ENCODE assay signal across 9 cellular contexts in genomic region chr15:66617137-66618090, GRCh38. TPM values are rescaled to one million over a fixed set of nuclear protein-coding genes. Genes with fewer than 3 reads are reported as not detected.
DNase-seq lines count a peak whose midpoint lies in the region; ATAC-seq and TF ChIP-seq lines count a peak whose summit lies in the region.
"Had no signal": no experiment of that assay in that cellular context is flagged by ENCODE, and none has a peak within 500 bp of the region (broad histone marks: within the 10 kb centered on the region; RNA-seq: fewer than 3 reads in every experiment).

No MANE protein-coding gene starts in this region.

- peaks cover 3% of the 10 kb centered on the region for H3K4me1 ChIP-seq in urinary bladder (ENCODE audit: insufficient read depth)

- no peak for ATAC-seq in HG02884 (IDR thresholded peaks at IDR 0.05; ENCODE audit: unreplicated experiment)
- no peak for ATAC-seq in HG03135 (IDR thresholded peaks at IDR 0.05; ENCODE audit: unreplicated experiment)
- no peak for ATAC-seq in GM19452 (IDR thresholded peaks at IDR 0.05; ENCODE audit: unreplicated experiment)

- TF ChIP-seq CTCF in AG09319 (IDR thresholded peaks at IDR 0.05; ENCODE audit: low read depth, low read length), result no peak

- peaks cover 16% of the 10 kb centered on the region for H3K27me3 Mint-ChIP-seq in dendritic cell treated with granulocyte-macrophage colony-stimulating factor and Interleukin-4, amounts not matched to agents 40 ng/mL and 50 ng/mL, for 4 days

- DNase-seq in AG09319 (ENCODE audit: extremely low read depth, low read depth), result peak; percentile 38
- peak; percentile 87 for DNase-seq in MV-4-11 (lab: John Stamatoyannopoulos, UW)
- DNase-seq in mesenteric fat pad (ENCODE audit: low spot score), result peak; percentile 91

- no peak overlapping the region for H3K4me3 ChIP-seq in urinary bladder (ENCODE audit: low read depth, low read length)

- no peaks in the 10 kb centered on the region for H3K36me3 ChIP-seq in urinary bladder (ENCODE audit: insufficient read depth)

- no peaks in the 10 kb centered on the region for H3K36me3 Mint-ChIP-seq in dendritic cell treated with granulocyte-macrophage colony-stimulating factor and Interleukin-4, amounts not matched to agents 40 ng/mL and 50 ng/mL, for 4 days (ENCODE audit: low read depth)

- no peaks in the 10 kb centered on the region for H3K9me3 Mint-ChIP-seq in dendritic cell treated with granulocyte-macrophage colony-stimulating factor and Interleukin-4, amounts not matched to agents 40 ng/mL and 50 ng/mL, for 4 days

- peaks cover 79% of the 10 kb centered on the region for H3K4me1 Mint-ChIP-seq in dendritic cell treated with granulocyte-macrophage colony-stimulating factor and Interleukin-4, amounts not matched to agents 40 ng/mL and 50 ng/mL, for 4 days (ENCODE audit: low read depth)

- WGBS in urinary bladder, result 20% methylated on average over 15 of the region's 15 CpGs

- intact Hi-C loops in dendritic cell treated with granulocyte-macrophage colony-stimulating factor and Interleukin-4, amounts not matched to agents 40 ng/mL and 50 ng/mL, for 4 days (cut with micrococcal nuclease), result loop anchor here (1.0 to 5.0 kb wide), 2 partner anchors 157 to 235 kb away; no protein-coding TSS in a partner anchor

- H3K27ac ChIP-seq in urinary bladder (ENCODE audit: low read depth), result peak overlapping the region; percentile 93

- H3K4me3 Mint-ChIP-seq in dendritic cell treated with granulocyte-macrophage colony-stimulating factor and Interleukin-4, amounts not matched to agents 40 ng/mL and 50 ng/mL, for 4 days, result peak overlapping the region; percentile 45

- H3K27ac Mint-ChIP-seq in dendritic cell treated with granulocyte-macrophage colony-stimulating factor and Interleukin-4, amounts not matched to agents 40 ng/mL and 50 ng/mL, for 4 days, result peak overlapping the region; percentile 98

RNA-seq across cellular contexts. Expression of gene LCTL, which starts 51.6 kb away (rescaled TPM):
- total RNA-seq in mesenteric fat pad (not detected), urinary bladder (not detected)
- not detected for polyA plus RNA-seq in urinary bladder
- total RNA-seq: subcutaneous adipose tissue had no signal

Comparison
In these comparisons a context has a peak if more than half of its experiments do, and no peak if none do; other contexts are left out.
1. DNase-seq: peak in every context shown above with its lines; median percentile 91 in mesenteric fat pad; 87 in MV-4-11; 38 in AG09319.